ENCODE assay signal across 1 cellular context in the genomic region with DNA sequence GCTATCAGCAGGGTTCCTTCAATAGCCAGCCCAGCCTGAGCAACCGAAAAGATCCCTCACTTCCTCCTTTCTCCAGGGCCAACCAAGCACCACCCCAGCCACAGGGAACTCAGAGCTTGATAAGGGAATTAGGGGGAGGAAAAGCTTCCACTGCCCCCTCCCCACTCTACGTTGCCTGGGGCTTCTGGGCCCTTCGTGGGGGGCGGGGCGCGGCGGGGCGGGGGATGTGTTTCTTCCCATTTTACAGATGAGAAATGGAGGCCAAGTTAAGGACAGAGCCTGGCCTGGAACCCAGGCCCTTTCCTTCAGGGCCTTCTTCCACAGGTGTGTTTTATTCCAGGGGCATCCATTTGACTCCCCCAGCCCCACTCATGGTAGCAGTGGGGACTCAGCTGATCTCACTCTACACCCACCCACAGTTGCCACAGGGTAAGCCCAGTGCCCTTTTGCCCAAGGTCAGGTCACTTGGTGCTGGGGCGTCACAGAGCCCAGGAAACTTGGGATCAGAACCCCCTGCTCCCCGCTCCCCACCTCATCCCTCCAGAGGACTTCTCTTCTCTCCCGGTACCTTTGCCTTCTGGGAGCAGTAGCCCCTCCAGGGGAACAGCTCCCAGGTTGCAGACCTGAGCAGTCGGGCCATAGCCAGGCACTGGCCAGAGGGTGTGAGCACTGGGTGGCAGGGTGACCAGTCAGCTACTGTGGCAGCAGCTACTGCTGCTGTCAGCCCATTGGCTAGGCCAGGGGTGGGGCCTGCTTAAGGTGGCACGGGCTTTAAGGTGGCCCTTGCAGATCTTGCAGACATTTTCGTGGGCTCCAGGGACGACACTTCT.
TF ChIP-seq lines count a peak whose summit lies in the region.

LDHD (minus strand) TSS at position 700 of the 830 bp plus-strand sequence; CDS start at position 640, 60 bp downstream.

TF ChIP-seq in HepG2, 621 proteins besides CTCF, POLR2A, EP300 and RAD21 (continued from another document and continues in another):
- TF ChIP-seq, protein P1, sequence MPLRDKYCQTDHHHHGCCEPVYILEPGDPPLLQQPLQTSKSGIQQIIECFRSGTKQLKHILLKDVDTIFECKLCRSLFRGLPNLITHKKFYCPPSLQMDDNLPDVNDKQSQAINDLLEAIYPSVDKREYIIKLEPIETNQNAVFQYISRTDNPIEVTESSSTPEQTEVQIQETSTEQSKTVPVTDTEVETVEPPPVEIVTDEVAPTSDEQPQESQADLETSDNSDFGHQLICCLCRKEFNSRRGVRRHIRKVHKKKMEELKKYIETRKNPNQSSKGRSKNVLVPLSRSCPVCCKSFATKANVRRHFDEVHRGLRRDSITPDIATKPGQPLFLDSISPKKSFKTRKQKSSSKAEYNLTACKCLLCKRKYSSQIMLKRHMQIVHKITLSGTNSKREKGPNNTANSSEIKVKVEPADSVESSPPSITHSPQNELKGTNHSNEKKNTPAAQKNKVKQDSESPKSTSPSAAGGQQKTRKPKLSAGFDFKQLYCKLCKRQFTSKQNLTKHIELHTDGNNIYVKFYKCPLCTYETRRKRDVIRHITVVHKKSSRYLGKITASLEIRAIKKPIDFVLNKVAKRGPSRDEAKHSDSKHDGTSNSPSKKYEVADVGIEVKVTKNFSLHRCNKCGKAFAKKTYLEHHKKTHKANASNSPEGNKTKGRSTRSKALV (CRISPR knock-in tag; IDR thresholded peaks at IDR 0.05) = no peak
- TF ChIP-seq MBD4 (IDR thresholded peaks at IDR 0.05; ENCODE audit: borderline replicate concordance, low read length) (no peak), NFKB2 (CRISPR knock-in tag; IDR thresholded peaks at IDR 0.05; ENCODE audit: borderline replicate concordance) (peak; percentile 76; the same call in 1 of the 2 replicates), ZNF263 (CRISPR knock-in tag; IDR thresholded peaks at IDR 0.05) (peak; percentile 59; the same call in 1 of the 2 replicates), SSRP1 (CRISPR knock-in tag; IDR thresholded peaks at IDR 0.05) (no peak), IKZF4 (CRISPR knock-in tag; IDR thresholded peaks at IDR 0.05; ENCODE audit: borderline replicate concordance, low read depth, not compliant biosample characterization) (peak; percentile 33), ZNF33A (CRISPR knock-in tag; IDR thresholded peaks at IDR 0.05; ENCODE audit: borderline replicate concordance) (no peak), PHF5A (CRISPR knock-in tag; IDR thresholded peaks at IDR 0.05; ENCODE audit: low read depth, unreplicated experiment) (peak; percentile 86), SUZ12 (IDR thresholded peaks at IDR 0.05; ENCODE audit: low read depth, low read length) (no peak), MED8 (CRISPR knock-in tag; IDR thresholded peaks at IDR 0.05; ENCODE audit: insufficient replicate concordance) (no peak), BORCS8-MEF2B (CRISPR knock-in tag; IDR thresholded peaks at IDR 0.05) (peak; percentile 59; the same call in 1 of the 2 replicates), TBX2 (CRISPR knock-in tag; IDR thresholded peaks at IDR 0.05; ENCODE audit: borderline replicate concordance) (peak; percentile 60; the same call in 1 of the 2 replicates), FOSL1 (CRISPR knock-in tag; IDR thresholded peaks at IDR 0.05; ENCODE audit: borderline replicate concordance) (no peak), ARNT (IDR thresholded peaks at IDR 0.05) (no peak), STAT5B (CRISPR knock-in tag; IDR thresholded peaks at IDR 0.05) (peak; percentile 66; the same call in 1 of the 2 replicates), MATR3 (CRISPR knock-in tag; IDR thresholded peaks at IDR 0.05) (no peak), ZSCAN25 (CRISPR knock-in tag; IDR thresholded peaks at IDR 0.05) (peak; percentile 44; the same call in 1 of the 2 replicates), TCF7 (IDR thresholded peaks at IDR 0.05; ENCODE audit: low read depth) (no peak), PPARG (CRISPR knock-in tag; conservative IDR thresholded peaks at IDR 0.05) (no peak), ZKSCAN5 (CRISPR knock-in tag; IDR thresholded peaks at IDR 0.05) (0 out of 2 replicates have a peak, but pooled peaks have one; percentile 15), HNRNPH1 (optimal IDR thresholded peaks at IDR 0.05; ENCODE audit: low read depth, low read length) (no peak), BCL6 (CRISPR knock-in tag; IDR thresholded peaks at IDR 0.05) (peak; percentile 39; the same call in 1 of the 2 replicates), ZNF879 (CRISPR knock-in tag; IDR thresholded peaks at IDR 0.05) (no peak), RORA (CRISPR knock-in tag; IDR thresholded peaks at IDR 0.05) (no peak), FOXP4 (CRISPR knock-in tag; IDR thresholded peaks at IDR 0.05) (0 out of 2 replicates have a peak, but pooled peaks have one; percentile 10), CBX1 (IDR thresholded peaks at IDR 0.05; ENCODE audit: low read depth) (no peak), MBNL3 (CRISPR knock-in tag; conservative IDR thresholded peaks at IDR 0.05) (no peak), DR1 (CRISPR knock-in tag; IDR thresholded peaks at IDR 0.05) (no peak; the same call in 1 of the 2 replicates), SCMH1 (CRISPR knock-in tag; IDR thresholded peaks at IDR 0.05; ENCODE audit: borderline replicate concordance) (no peak), ZNF414 (CRISPR knock-in tag; IDR thresholded peaks at IDR 0.05) (peak; percentile 54; the same call in 1 of the 2 replicates), ZNF367 (CRISPR knock-in tag; IDR thresholded peaks at IDR 0.05; ENCODE audit: borderline replicate concordance) (no peak), CBX2 (IDR thresholded peaks at IDR 0.05; ENCODE audit: low read depth, low read length) (no peak), CBX2 (CRISPR knock-in tag; IDR thresholded peaks at IDR 0.05; ENCODE audit: low read depth) (no peak), DBP (CRISPR knock-in tag; IDR thresholded peaks at IDR 0.05; ENCODE audit: not compliant biosample characterization) (no peak), HNF4A (CRISPR knock-in tag; IDR thresholded peaks at IDR 0.05) (peak; percentile 35; the same call in 1 of the 2 replicates), KMT2B (CRISPR knock-in tag; IDR thresholded peaks at IDR 0.05) (peak; percentile 51; the same call in 1 of the 2 replicates), ZNF564 (CRISPR knock-in tag; IDR thresholded peaks at IDR 0.05) (no peak), CREBL2 (CRISPR knock-in tag; IDR thresholded peaks at IDR 0.05; ENCODE audit: borderline replicate concordance) (0 out of 2 replicates have a peak, but pooled peaks have one; percentile 52), ARID2 (CRISPR knock-in tag; IDR thresholded peaks at IDR 0.05; ENCODE audit: borderline replicate concordance) (no peak), LBX2 (CRISPR knock-in tag; IDR thresholded peaks at IDR 0.05; ENCODE audit: borderline replicate concordance) (peak; percentile 80; the same call in 1 of the 2 replicates), THRA (CRISPR knock-in tag; IDR thresholded peaks at IDR 0.05; ENCODE audit: borderline replicate concordance) (peak; percentile 53), GTF2F1 (IDR thresholded peaks at IDR 0.05; ENCODE audit: low read length) (no peak), E2F2 (CRISPR knock-in tag; IDR thresholded peaks at IDR 0.05; ENCODE audit: borderline replicate concordance) (0 out of 2 replicates have a peak, but pooled peaks have one; percentile 38), ELF3 (CRISPR knock-in tag; IDR thresholded peaks at IDR 0.05) (peak; percentile 64; the same call in 1 of the 2 replicates), SOX5 (CRISPR knock-in tag; IDR thresholded peaks at IDR 0.05; ENCODE audit: borderline replicate concordance) (peak; percentile 54; the same call in 1 of the 2 replicates), SRSF1 (optimal IDR thresholded peaks at IDR 0.05; ENCODE audit: low read depth, low read length) (peak; percentile 82), CSRNP1 (CRISPR knock-in tag; IDR thresholded peaks at IDR 0.05) (no peak)
- TF ChIP-seq, protein P2, sequence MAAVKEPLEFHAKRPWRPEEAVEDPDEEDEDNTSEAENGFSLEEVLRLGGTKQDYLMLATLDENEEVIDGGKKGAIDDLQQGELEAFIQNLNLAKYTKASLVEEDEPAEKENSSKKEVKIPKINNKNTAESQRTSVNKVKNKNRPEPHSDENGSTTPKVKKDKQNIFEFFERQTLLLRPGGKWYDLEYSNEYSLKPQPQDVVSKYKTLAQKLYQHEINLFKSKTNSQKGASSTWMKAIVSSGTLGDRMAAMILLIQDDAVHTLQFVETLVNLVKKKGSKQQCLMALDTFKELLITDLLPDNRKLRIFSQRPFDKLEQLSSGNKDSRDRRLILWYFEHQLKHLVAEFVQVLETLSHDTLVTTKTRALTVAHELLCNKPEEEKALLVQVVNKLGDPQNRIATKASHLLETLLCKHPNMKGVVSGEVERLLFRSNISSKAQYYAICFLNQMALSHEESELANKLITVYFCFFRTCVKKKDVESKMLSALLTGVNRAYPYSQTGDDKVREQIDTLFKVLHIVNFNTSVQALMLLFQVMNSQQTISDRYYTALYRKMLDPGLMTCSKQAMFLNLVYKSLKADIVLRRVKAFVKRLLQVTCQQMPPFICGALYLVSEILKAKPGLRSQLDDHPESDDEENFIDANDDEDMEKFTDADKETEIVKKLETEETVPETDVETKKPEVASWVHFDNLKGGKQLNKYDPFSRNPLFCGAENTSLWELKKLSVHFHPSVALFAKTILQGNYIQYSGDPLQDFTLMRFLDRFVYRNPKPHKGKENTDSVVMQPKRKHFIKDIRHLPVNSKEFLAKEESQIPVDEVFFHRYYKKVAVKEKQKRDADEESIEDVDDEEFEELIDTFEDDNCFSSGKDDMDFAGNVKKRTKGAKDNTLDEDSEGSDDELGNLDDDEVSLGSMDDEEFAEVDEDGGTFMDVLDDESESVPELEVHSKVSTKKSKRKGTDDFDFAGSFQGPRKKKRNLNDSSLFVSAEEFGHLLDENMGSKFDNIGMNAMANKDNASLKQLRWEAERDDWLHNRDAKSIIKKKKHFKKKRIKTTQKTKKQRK (IDR thresholded peaks at IDR 0.05; ENCODE audit: low read length) = no peak
- TF ChIP-seq, protein P3, sequence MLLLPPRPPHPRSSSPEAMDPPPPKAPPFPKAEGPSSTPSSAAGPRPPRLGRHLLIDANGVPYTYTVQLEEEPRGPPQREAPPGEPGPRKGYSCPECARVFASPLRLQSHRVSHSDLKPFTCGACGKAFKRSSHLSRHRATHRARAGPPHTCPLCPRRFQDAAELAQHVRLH (CRISPR knock-in tag; IDR thresholded peaks at IDR 0.05; ENCODE audit: borderline replicate concordance, low read depth) = peak; percentile 51; the same call in 1 of the 2 replicates
